Comparison of ENCODE assay signal across 2 cellular contexts in genomic region chr20:38091447-38092216, GRCh38.
A peak's percentile ranks its signal among the peaks of the same experiment; 100 is the strongest.
TF ChIP-seq lines count a peak whose summit lies in the region.

No MANE protein-coding gene starts in this region.

TF ChIP-seq in HEK293, 187 proteins besides CTCF, POLR2A, EP300 and RAD21:
- TF ChIP-seq ZNF560 (tag by site-specific recombination; IDR thresholded peaks at IDR 0.05; ENCODE audit: borderline replicate concordance), result no peak
- TF ChIP-seq, protein P1, sequence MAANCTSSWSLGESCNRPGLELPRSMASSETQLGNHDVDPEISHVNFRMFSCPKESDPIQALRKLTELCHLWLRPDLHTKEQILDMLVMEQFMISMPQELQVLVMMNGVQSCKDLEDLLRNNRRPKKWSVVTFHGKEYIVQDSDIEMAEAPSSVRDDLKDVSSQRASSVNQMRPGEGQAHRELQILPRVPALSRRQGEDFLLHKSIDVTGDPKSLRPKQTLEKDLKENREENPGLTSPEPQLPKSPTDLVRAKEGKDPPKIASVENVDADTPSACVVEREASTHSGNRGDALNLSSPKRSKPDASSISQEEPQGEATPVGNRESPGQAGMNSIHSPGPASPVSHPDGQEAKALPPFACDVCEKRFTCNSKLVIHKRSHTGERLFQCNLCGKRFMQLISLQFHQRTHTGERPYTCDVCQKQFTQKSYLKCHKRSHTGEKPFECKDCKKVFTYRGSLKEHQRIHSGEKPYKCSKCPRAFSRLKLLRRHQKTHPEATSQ (tag by site-specific recombination; IDR thresholded peaks at IDR 0.05), result no peak
- TF ChIP-seq, protein P2, sequence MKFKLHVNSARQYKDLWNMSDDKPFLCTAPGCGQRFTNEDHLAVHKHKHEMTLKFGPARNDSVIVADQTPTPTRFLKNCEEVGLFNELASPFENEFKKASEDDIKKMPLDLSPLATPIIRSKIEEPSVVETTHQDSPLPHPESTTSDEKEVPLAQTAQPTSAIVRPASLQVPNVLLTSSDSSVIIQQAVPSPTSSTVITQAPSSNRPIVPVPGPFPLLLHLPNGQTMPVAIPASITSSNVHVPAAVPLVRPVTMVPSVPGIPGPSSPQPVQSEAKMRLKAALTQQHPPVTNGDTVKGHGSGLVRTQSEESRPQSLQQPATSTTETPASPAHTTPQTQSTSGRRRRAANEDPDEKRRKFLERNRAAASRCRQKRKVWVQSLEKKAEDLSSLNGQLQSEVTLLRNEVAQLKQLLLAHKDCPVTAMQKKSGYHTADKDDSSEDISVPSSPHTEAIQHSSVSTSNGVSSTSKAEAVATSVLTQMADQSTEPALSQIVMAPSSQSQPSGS (tag by site-specific recombination; IDR thresholded peaks at IDR 0.05; ENCODE audit: low read depth), result peak; percentile 75
- TF ChIP-seq ZNF391 (tag by site-specific recombination; IDR thresholded peaks at IDR 0.05; ENCODE audit: borderline replicate concordance, low read depth), result no peak
- TF ChIP-seq ZNF423 (tag by site-specific recombination; IDR thresholded peaks at IDR 0.05), result no peak
- no peak for TF ChIP-seq ZNF112 (tag by site-specific recombination; IDR thresholded peaks at IDR 0.05)
- TF ChIP-seq ZNF600 (tag by site-specific recombination; IDR thresholded peaks at IDR 0.05), result peak; percentile 51; the same call in 1 of the 2 replicates
- no peak for TF ChIP-seq ZNF121 (tag by site-specific recombination; IDR thresholded peaks at IDR 0.05)
- TF ChIP-seq ZNF777 (tag by site-specific recombination; IDR thresholded peaks at IDR 0.05; ENCODE audit: borderline replicate concordance), result no peak
- no peak for TF ChIP-seq ZNF548 (tag by site-specific recombination; IDR thresholded peaks at IDR 0.05)
- TF ChIP-seq WT1 (tag by site-specific recombination; IDR thresholded peaks at IDR 0.05), result peak; percentile 88
- peak; percentile 57; the same call in 1 of the 2 replicates for TF ChIP-seq ZBTB17 (tag by site-specific recombination; IDR thresholded peaks at IDR 0.05)
- TF ChIP-seq SP7 (tag by site-specific recombination; IDR thresholded peaks at IDR 0.05), result no peak
- peak; percentile 75 for TF ChIP-seq PRDM6 (tag by site-specific recombination; IDR thresholded peaks at IDR 0.05)
- no peak for TF ChIP-seq HOXD13 (CRISPR knock-in tag; IDR thresholded peaks at IDR 0.05; ENCODE audit: borderline replicate concordance)
- peak; percentile 37; the same call in 1 of the 2 replicates for TF ChIP-seq ZNF629 (tag by site-specific recombination; IDR thresholded peaks at IDR 0.05)

TF ChIP-seq in K562, 482 proteins besides CTCF, POLR2A, EP300 and RAD21 (continues in another document):
- TF ChIP-seq RBM39 (optimal IDR thresholded peaks at IDR 0.05; ENCODE audit: low read depth, low read length) (no peak), CREM (IDR thresholded peaks at IDR 0.05; ENCODE audit: low read depth) (peak; percentile 48; the same call in 1 of the 2 replicates), L3MBTL2 (IDR thresholded peaks at IDR 0.05) (0 out of 2 replicates have a peak, but pooled peaks have one; percentile 26), MTA3 (IDR thresholded peaks at IDR 0.05; ENCODE audit: borderline replicate concordance) (no peak), TRIM28 (IDR thresholded peaks at IDR 0.05) (no peak), HLTF (IDR thresholded peaks at IDR 0.05) (no peak), JUND (IDR thresholded peaks at IDR 0.05; ENCODE audit: borderline replicate concordance, low read depth, low read length) (peak; percentile 64; the same call in 1 of the 2 replicates), JUND (tag; IDR thresholded peaks at IDR 0.05; ENCODE audit: borderline replicate concordance, low read depth, low read length) (peak; percentile 83; the same call in 2 of the 3 replicates), SMARCB1 (IDR thresholded peaks at IDR 0.05; ENCODE audit: insufficient read length, low read depth) (no peak), KDM1A (IDR thresholded peaks at IDR 0.05) (no peak; a peak in 1 of 4 replicates), ARHGAP35 (IDR thresholded peaks at IDR 0.05; ENCODE audit: partially characterized antibody) (no peak), THAP12 (CRISPR knock-in tag; IDR thresholded peaks at IDR 0.05) (no peak), ZNF75A (CRISPR knock-in tag; IDR thresholded peaks at IDR 0.05) (no peak), GABPA (tag; conservative IDR thresholded peaks at IDR 0.05; ENCODE audit: low read depth) (peak; percentile 49), ZC3H11A (IDR thresholded peaks at IDR 0.05; ENCODE audit: low read depth, low read length) (no peak), FOXP4 (CRISPR knock-in tag; IDR thresholded peaks at IDR 0.05; ENCODE audit: borderline replicate concordance) (no peak), CHD2 (IDR thresholded peaks at IDR 0.05; ENCODE audit: low read depth, low read length) (no peak), RBFOX2 (IDR thresholded peaks at IDR 0.05; ENCODE audit: low read depth, low read length) (no peak), HMG20B (CRISPR knock-in tag; IDR thresholded peaks at IDR 0.05) (no peak), PHF21A (IDR thresholded peaks at IDR 0.05; ENCODE audit: borderline replicate concordance, low read depth) (no peak), TGIF2 (CRISPR knock-in tag; IDR thresholded peaks at IDR 0.05) (no peak), RNF2 (IDR thresholded peaks at IDR 0.05) (no peak), RBM34 (IDR thresholded peaks at IDR 0.05; ENCODE audit: borderline replicate concordance, insufficient read depth, low read length) (no peak), NUFIP1 (IDR thresholded peaks at IDR 0.05; ENCODE audit: partially characterized antibody) (no peak), NCOA4 (IDR thresholded peaks at IDR 0.05; ENCODE audit: partially characterized antibody) (no peak), ZNF41 (CRISPR knock-in tag; conservative IDR thresholded peaks at IDR 0.05) (no peak), CBFA2T2 (conservative IDR thresholded peaks at IDR 0.05) (peak; percentile 34; the same call in 1 of the 2 replicates), ZNF511 (CRISPR knock-in tag; IDR thresholded peaks at IDR 0.05) (no peak), MECOM (CRISPR knock-in tag; IDR thresholded peaks at IDR 0.05) (no peak), EGR1 (conservative IDR thresholded peaks at IDR 0.05) (no peak), BRF1 (IDR thresholded peaks at IDR 0.05; ENCODE audit: borderline replicate concordance, extremely low read depth, insufficient read length) (no peak), HMGN3 (IDR thresholded peaks at IDR 0.05; ENCODE audit: borderline replicate concordance, extremely low read depth, insufficient read length, low read depth, low read length) (no peak)
- TF ChIP-seq, protein P3, sequence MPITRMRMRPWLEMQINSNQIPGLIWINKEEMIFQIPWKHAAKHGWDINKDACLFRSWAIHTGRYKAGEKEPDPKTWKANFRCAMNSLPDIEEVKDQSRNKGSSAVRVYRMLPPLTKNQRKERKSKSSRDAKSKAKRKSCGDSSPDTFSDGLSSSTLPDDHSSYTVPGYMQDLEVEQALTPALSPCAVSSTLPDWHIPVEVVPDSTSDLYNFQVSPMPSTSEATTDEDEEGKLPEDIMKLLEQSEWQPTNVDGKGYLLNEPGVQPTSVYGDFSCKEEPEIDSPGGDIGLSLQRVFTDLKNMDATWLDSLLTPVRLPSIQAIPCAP (CRISPR knock-in tag; IDR thresholded peaks at IDR 0.05; ENCODE audit: borderline replicate concordance), result no peak
- TF ChIP-seq, protein P4, sequence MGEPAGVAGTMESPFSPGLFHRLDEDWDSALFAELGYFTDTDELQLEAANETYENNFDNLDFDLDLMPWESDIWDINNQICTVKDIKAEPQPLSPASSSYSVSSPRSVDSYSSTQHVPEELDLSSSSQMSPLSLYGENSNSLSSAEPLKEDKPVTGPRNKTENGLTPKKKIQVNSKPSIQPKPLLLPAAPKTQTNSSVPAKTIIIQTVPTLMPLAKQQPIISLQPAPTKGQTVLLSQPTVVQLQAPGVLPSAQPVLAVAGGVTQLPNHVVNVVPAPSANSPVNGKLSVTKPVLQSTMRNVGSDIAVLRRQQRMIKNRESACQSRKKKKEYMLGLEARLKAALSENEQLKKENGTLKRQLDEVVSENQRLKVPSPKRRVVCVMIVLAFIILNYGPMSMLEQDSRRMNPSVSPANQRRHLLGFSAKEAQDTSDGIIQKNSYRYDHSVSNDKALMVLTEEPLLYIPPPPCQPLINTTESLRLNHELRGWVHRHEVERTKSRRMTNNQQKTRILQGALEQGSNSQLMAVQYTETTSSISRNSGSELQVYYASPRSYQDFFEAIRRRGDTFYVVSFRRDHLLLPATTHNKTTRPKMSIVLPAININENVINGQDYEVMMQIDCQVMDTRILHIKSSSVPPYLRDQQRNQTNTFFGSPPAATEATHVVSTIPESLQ (CRISPR knock-in tag; IDR thresholded peaks at IDR 0.05), result no peak
- TF ChIP-seq, protein P5, sequence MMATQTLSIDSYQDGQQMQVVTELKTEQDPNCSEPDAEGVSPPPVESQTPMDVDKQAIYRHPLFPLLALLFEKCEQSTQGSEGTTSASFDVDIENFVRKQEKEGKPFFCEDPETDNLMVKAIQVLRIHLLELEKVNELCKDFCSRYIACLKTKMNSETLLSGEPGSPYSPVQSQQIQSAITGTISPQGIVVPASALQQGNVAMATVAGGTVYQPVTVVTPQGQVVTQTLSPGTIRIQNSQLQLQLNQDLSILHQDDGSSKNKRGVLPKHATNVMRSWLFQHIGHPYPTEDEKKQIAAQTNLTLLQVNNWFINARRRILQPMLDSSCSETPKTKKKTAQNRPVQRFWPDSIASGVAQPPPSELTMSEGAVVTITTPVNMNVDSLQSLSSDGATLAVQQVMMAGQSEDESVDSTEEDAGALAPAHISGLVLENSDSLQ (IDR thresholded peaks at IDR 0.05), result peak; percentile 84
- TF ChIP-seq, protein P6, sequence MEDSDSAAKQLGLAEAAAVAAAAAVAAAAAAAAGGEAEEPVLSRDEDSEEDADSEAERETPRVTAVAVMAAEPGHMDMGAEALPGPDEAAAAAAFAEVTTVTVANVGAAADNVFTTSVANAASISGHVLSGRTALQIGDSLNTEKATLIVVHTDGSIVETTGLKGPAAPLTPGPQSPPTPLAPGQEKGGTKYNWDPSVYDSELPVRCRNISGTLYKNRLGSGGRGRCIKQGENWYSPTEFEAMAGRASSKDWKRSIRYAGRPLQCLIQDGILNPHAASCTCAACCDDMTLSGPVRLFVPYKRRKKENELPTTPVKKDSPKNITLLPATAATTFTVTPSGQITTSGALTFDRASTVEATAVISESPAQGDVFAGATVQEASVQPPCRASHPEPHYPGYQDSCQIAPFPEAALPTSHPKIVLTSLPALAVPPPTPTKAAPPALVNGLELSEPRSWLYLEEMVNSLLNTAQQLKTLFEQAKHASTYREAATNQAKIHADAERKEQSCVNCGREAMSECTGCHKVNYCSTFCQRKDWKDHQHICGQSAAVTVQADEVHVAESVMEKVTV (CRISPR knock-in tag; IDR thresholded peaks at IDR 0.05), result no peak
- TF ChIP-seq, protein P7, sequence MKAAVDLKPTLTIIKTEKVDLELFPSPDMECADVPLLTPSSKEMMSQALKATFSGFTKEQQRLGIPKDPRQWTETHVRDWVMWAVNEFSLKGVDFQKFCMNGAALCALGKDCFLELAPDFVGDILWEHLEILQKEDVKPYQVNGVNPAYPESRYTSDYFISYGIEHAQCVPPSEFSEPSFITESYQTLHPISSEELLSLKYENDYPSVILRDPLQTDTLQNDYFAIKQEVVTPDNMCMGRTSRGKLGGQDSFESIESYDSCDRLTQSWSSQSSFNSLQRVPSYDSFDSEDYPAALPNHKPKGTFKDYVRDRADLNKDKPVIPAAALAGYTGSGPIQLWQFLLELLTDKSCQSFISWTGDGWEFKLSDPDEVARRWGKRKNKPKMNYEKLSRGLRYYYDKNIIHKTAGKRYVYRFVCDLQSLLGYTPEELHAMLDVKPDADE (conservative IDR thresholded peaks at IDR 0.05; ENCODE audit: control insufficient read depth, low read depth, low read length), result no peak
